ENCODE assay signal across 18 cellular contexts in the genomic region with DNA sequence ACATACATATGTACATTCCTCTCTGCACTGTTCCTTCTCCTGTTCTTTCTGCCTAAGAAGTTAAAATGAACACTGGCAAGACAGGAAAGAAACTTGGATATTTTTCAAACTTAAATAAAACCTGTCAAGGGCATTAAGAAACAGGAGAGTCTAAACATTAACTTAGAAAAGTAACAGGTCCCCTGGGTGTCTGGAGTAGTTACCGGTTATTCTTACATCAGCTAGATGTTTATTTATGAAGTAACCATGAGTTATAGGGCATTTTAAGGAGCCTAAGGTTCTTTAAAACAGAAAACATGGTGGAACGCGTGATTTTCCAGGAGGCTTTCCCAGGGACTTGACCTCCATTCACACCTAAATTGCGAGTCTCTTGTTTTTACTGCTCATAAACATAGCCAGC.
DNase-seq lines count a peak whose midpoint lies in the region; ATAC-seq, FAIRE-seq and TF ChIP-seq lines count a peak whose summit lies in the region.
"Had no signal": no experiment of that assay in that cellular context is flagged by ENCODE, and none has a peak within 500 bp of the region (broad histone marks: within the 10 kb centered on the region; RNA-seq: fewer than 3 reads in every experiment).

No MANE protein-coding gene starts in this region.

- ATAC-seq in GM23338 = no peak
- ATAC-seq in SK-N-SH treated with all-trans-retinoic acid at 6 μM for 48 hours = no peak
- ATAC-seq: A549 had no signal

- no peak for DNase-seq in activated naive CD4-positive, alpha-beta T cell treated with anti-CD3 and anti-CD28 coated beads, Interleukin-2, amount 10 ng/mL, durations not matched to agents 7 days and 5 days
- no peak for DNase-seq in activated naive CD4-positive, alpha-beta T cell treated with anti-CD3 and anti-CD28 coated beads for 36 hours
- DNase-seq in kidney (no peak), renal cortical epithelial cell (ENCODE audit: low read depth) (peak; percentile 91), GM23338 (ENCODE audit: low spot score) (no peak)
- DNase-seq: BE2C; CD8-positive, alpha-beta memory T cell; DND-41; GDM1 had no signal

- H3K4me1 Mint-ChIP-seq in activated naive CD4-positive, alpha-beta T cell treated with anti-CD3 and anti-CD28 coated beads, Interleukin-2, amount 10 ng/mL, durations not matched to agents 7 days and 5 days = peaks cover 2% of the 10 kb centered on the region
- H3K4me1 Mint-ChIP-seq in activated naive CD4-positive, alpha-beta T cell treated with anti-CD3 and anti-CD28 coated beads for 36 hours (ENCODE audit: low read depth) = peaks cover 5% of the 10 kb centered on the region
- H3K4me1 Mint-ChIP-seq in GM23338 = no peaks in the 10 kb centered on the region

- H3K36me3 Mint-ChIP-seq in activated naive CD4-positive, alpha-beta T cell treated with anti-CD3 and anti-CD28 coated beads, Interleukin-2, amount 10 ng/mL, durations not matched to agents 7 days and 5 days = peaks cover 78% of the 10 kb centered on the region
- peaks cover 31% of the 10 kb centered on the region for H3K36me3 Mint-ChIP-seq in activated naive CD4-positive, alpha-beta T cell treated with anti-CD3 and anti-CD28 coated beads for 36 hours (ENCODE audit: low read depth)
- peaks cover 9% of the 10 kb centered on the region; the same call in 2 of the 3 replicates for H3K36me3 Mint-ChIP-seq in GM23338 (ENCODE audit: low read depth)

- no peaks in the 10 kb centered on the region for H3K79me2 ChIP-seq in GM23338 (replicated peaks; ENCODE audit: insufficient read depth)

- H3K4me1 ChIP-seq in HEK293 (ENCODE audit: control insufficient read depth, insufficient read depth, low read length) (peaks cover 9% of the 10 kb centered on the region), kidney (ENCODE audit: control insufficient read depth in 1 of 2, insufficient read depth in 1 of 2, low read depth in 1 of 2, low read length in 2 of 2) (peaks cover 0 to 9% of the 10 kb centered on the region in 2 donors), GM23338 (ENCODE audit: insufficient read depth) (no peaks in the 10 kb centered on the region)
- H3K4me1 ChIP-seq: A549, BE2C, Caco-2, HAP-1 had no signal

- H4K20me1 ChIP-seq in GM23338 (replicated peaks; ENCODE audit: insufficient read depth) = 0 out of 2 replicates have a peak, but pooled peaks cover 4% of the 10 kb centered on the region

- H3K27ac ChIP-seq in HEK293 (ENCODE audit: extremely low read depth, low read depth, low read length) (no peak overlapping the region), kidney (ENCODE audit: low read depth in 2 of 2, low read length in 2 of 2) (peak overlapping the region; percentile 29 to 62), GM23338 (ENCODE audit: low read depth) (no peak overlapping the region)
- H3K27ac ChIP-seq: A549, HL-60 had no signal

- POLR2A ChIA-PET in HEK293 (lab: Yijun Ruan, JAX) = no interaction called here

- H3K4me2 ChIP-seq in GM23338 = no peak overlapping the region
- H3K4me2 ChIP-seq: A549 had no signal

- peak overlapping the region in 1 of 2 donors; percentile 27 for H3K9ac ChIP-seq in kidney (ENCODE audit: low read length in 2 of 2)

- peak; percentile 85 for FAIRE-seq in kidney (lab: Jason Lieb, UNC)
- FAIRE-seq: A549, GM12892, GM19239, H1 had no signal

- H3K27me3 ChIP-seq in GM23338 (ENCODE audit: insufficient read depth) = no peaks in the 10 kb centered on the region

- intact Hi-C loops in activated naive CD4-positive, alpha-beta T cell treated with anti-CD3 and anti-CD28 coated beads for 36 hours (cut with micrococcal nuclease) = no loop called here
- intact Hi-C loops in kidney (cut with DNase I) = no loop called here

- H3F3A ChIP-seq in GM23338 (replicated peaks; ENCODE audit: low read depth) = no peaks in the 10 kb centered on the region

- H3K9me2 ChIP-seq in GM23338 (ENCODE audit: insufficient read depth) = no peaks in the 10 kb centered on the region

- CTCF ChIA-PET in activated naive CD4-positive, alpha-beta T cell treated with anti-CD3 and anti-CD28 coated beads, Interleukin-2, amount 10 ng/mL, durations not matched to agents 7 days and 5 days (lab: Charles Lee) = interaction anchor here (0.7 to 1.6 kb wide), 2 partner anchors 10 to 236 kb away, joined by 3 to 5 read pairs; no protein-coding TSS in a partner anchor
- CTCF ChIA-PET in activated naive CD4-positive, alpha-beta T cell treated with anti-CD3 and anti-CD28 coated beads for 36 hours (lab: Charles Lee) = interaction anchor here (0.5 to 0.6 kb wide), 2 partner anchors 14 to 15 kb away, joined by 3 read pairs; no protein-coding TSS in a partner anchor
- CTCF ChIA-PET in HEK293 (lab: Yijun Ruan, JAX) = interaction anchor here (0.6 to 0.7 kb wide), 2 partner anchors 579 to 1520 kb away, joined by 3 read pairs; no protein-coding TSS in a partner anchor

- no peaks in the 10 kb centered on the region for H3K36me3 ChIP-seq in HEK293 (ENCODE audit: control insufficient read depth in 2 of 2, insufficient read depth in 1 of 2, low read length in 2 of 2)
- no peaks in the 10 kb centered on the region for H3K36me3 ChIP-seq in kidney (ENCODE audit: control insufficient read depth in 1 of 2, insufficient read depth in 2 of 2, low read length in 2 of 2)
- no peaks in the 10 kb centered on the region for H3K36me3 ChIP-seq in GM23338 (ENCODE audit: insufficient read depth)
- H3K36me3 ChIP-seq: BE2C, HAP-1 had no signal

- H3K27ac Mint-ChIP-seq in activated naive CD4-positive, alpha-beta T cell treated with anti-CD3 and anti-CD28 coated beads, Interleukin-2, amount 10 ng/mL, durations not matched to agents 7 days and 5 days = peak overlapping the region; percentile 12
- H3K27ac Mint-ChIP-seq in activated naive CD4-positive, alpha-beta T cell treated with anti-CD3 and anti-CD28 coated beads for 36 hours = no peak overlapping the region
- no peak overlapping the region for H3K27ac Mint-ChIP-seq in GM23338

- H3K4me3 Mint-ChIP-seq in activated naive CD4-positive, alpha-beta T cell treated with anti-CD3 and anti-CD28 coated beads, Interleukin-2, amount 10 ng/mL, durations not matched to agents 7 days and 5 days = no peak overlapping the region
- no peak overlapping the region for H3K4me3 Mint-ChIP-seq in activated naive CD4-positive, alpha-beta T cell treated with anti-CD3 and anti-CD28 coated beads for 36 hours
- no peak overlapping the region for H3K4me3 Mint-ChIP-seq in GM23338

- H3K27me3 Mint-ChIP-seq in activated naive CD4-positive, alpha-beta T cell treated with anti-CD3 and anti-CD28 coated beads, Interleukin-2, amount 10 ng/mL, durations not matched to agents 7 days and 5 days = no peaks in the 10 kb centered on the region
- no peaks in the 10 kb centered on the region for H3K27me3 Mint-ChIP-seq in activated naive CD4-positive, alpha-beta T cell treated with anti-CD3 and anti-CD28 coated beads for 36 hours (ENCODE audit: low read depth)
- H3K27me3 Mint-ChIP-seq in GM23338 (ENCODE audit: insufficient read depth, low read depth, poor library complexity) = no peaks in the 10 kb centered on the region
- H3K27me3 Mint-ChIP-seq: CD8-positive, alpha-beta memory T cell had no signal

- no peak overlapping the region for H2AFZ ChIP-seq in GM23338

- H3K9me3 ChIP-seq in HEK293 (ENCODE audit: control insufficient read depth, insufficient read depth, low read depth, low read length) (no peaks in the 10 kb centered on the region), kidney (ENCODE audit: control insufficient read depth in 1 of 2, low read length in 2 of 2) (no peaks in the 10 kb centered on the region)
- H3K9me3 ChIP-seq: A549, BE2C, Caco-2, HAP-1 had no signal

- H3K4me3 ChIP-seq in HEK293 (ENCODE audit: low read depth, low read length) = no peak overlapping the region
- no peak overlapping the region for H3K4me3 ChIP-seq in kidney (ENCODE audit: low read length in 2 of 2)
- H3K4me3 ChIP-seq in GM23338 = no peak overlapping the region
- H3K4me3 ChIP-seq: A549, HAP-1 had no signal

- TF ChIP-seq CTCF in HEK293 (tag by site-specific recombination; IDR thresholded peaks at IDR 0.05) (no peak), kidney (IDR thresholded peaks at IDR 0.05; ENCODE audit: borderline replicate concordance, extremely low read depth, insufficient read depth) (no peak), GM23338 (conservative IDR thresholded peaks at IDR 0.05; ENCODE audit: low read depth in 2 of 2) (no peak)

- H3K9me3 Mint-ChIP-seq in activated naive CD4-positive, alpha-beta T cell treated with anti-CD3 and anti-CD28 coated beads, Interleukin-2, amount 10 ng/mL, durations not matched to agents 7 days and 5 days = no peaks in the 10 kb centered on the region
- H3K9me3 Mint-ChIP-seq in activated naive CD4-positive, alpha-beta T cell treated with anti-CD3 and anti-CD28 coated beads for 36 hours = no peaks in the 10 kb centered on the region
- no peaks in the 10 kb centered on the region for H3K9me3 Mint-ChIP-seq in GM23338
- H3K9me3 Mint-ChIP-seq: CD8-positive, alpha-beta memory T cell had no signal

TF ChIP-seq in HEK293, 187 proteins besides CTCF, POLR2A, EP300 and RAD21 (continues in another document):
- 0 out of 2 replicates have a peak, but pooled peaks have one; percentile 19 for TF ChIP-seq TCF7L2 (IDR thresholded peaks at IDR 0.05; ENCODE audit: borderline replicate concordance, low read depth, low read length)
- TF ChIP-seq SCRT1 (tag by site-specific recombination; IDR thresholded peaks at IDR 0.05; ENCODE audit: borderline replicate concordance) = 0 out of 2 replicates have a peak, but pooled peaks have one; percentile 31
- no peak for TF ChIP-seq MZF1 (tag by site-specific recombination; IDR thresholded peaks at IDR 0.05; ENCODE audit: borderline replicate concordance)
- no peak for TF ChIP-seq ZFP3 (tag by site-specific recombination; IDR thresholded peaks at IDR 0.05; ENCODE audit: low read depth)

TF ChIP-seq in GM23338, 12 proteins besides CTCF, POLR2A, EP300 and RAD21 (continues in another document):
- TF ChIP-seq ZNF331 (CRISPR knock-in tag; IDR thresholded peaks at IDR 0.05; ENCODE audit: low read depth) (no peak), EZH2phosphoT487 (IDR thresholded peaks at IDR 0.05; ENCODE audit: unreplicated experiment) (no peak), CREB1 (CRISPR knock-in tag; IDR thresholded peaks at IDR 0.05; ENCODE audit: low read depth) (no peak), EZH2 (IDR thresholded peaks at IDR 0.05; ENCODE audit: low read depth, unreplicated experiment) (no peak), POLR2AphosphoS5 (IDR thresholded peaks at IDR 0.05; ENCODE audit: low read depth) (no peak), ZNF114 (CRISPR knock-in tag; IDR thresholded peaks at IDR 0.05) (no peak)

TF ChIP-seq in SK-N-SH treated with all-trans-retinoic acid at 6 μM for 48 hours, 23 proteins besides CTCF, POLR2A, EP300 and RAD21 (continues in another document):
- TF ChIP-seq ZNF70 (CRISPR knock-in tag; IDR thresholded peaks at IDR 0.05) (no peak), ESRRG (CRISPR knock-in tag; IDR thresholded peaks at IDR 0.05) (no peak)

Comparison
In these comparisons a context has a peak if more than half of its experiments do, and no peak if none do; other contexts are left out.
1. H3K27ac ChIP-seq: peak in kidney (2 of 2); none in HEK293 (single experiment) and GM23338 (single experiment).